Comparison of ENCODE assay signal across 8 cellular contexts in the genomic region with DNA sequence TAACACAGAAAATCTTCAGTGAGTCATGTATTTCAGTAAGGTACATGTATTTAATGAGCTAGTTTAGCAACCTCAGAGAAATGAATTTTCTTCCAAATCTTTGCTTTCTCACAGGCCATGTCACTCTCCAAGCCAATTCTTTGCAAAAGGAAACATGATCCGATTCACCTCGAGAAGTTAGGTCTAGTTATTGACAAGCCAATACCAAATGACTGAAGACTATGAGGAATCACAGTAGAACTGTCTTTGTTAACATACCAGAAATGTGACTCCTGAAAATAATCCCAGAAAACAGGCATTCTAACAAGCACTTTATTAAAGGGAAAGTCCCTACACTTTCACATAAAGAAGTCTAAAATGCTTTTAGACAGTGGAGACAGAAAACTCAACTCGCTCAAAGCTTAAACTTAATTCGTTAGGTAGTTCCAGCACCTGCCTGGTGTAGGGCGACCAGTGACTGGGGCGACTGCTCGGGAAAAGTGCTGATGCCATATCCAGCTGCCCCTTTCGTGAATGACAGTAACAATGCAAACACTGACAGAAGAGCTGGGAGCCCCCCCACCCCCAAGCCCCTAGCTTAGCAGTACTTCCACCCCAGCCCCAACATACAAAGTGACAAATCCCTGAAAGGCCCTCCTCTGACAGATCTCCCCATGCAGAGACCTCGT. TPM values are rescaled to one million over a fixed set of nuclear protein-coding genes. Genes with fewer than 3 reads are reported as not detected.
A peak's percentile ranks its signal among the peaks of the same experiment; 100 is the strongest.
DNase-seq lines count a peak whose midpoint lies in the region; ATAC-seq, FAIRE-seq and TF ChIP-seq lines count a peak whose summit lies in the region.

No MANE protein-coding gene starts in this region.

- H3K4me1 ChIP-seq in SJSA1 (replicated peaks), result peaks cover 18% of the 10 kb centered on the region
- H3K4me1 ChIP-seq in effector memory CD4-positive, alpha-beta T cell (ENCODE audit: control insufficient read depth, insufficient read depth, low read length, poor library complexity, severe bottlenecking), result peaks cover 6% of the 10 kb centered on the region
- peaks cover 28 to 40% of the 10 kb centered on the region in 2 donors for H3K4me1 ChIP-seq in naive thymus-derived CD4-positive, alpha-beta T cell (ENCODE audit: control insufficient read depth in 2 of 2, insufficient read depth in 2 of 2, low read length in 2 of 2)

- H3K4me1 Mint-ChIP-seq in naive thymus-derived CD4-positive, alpha-beta T cell, result peaks cover 44 to 74% (median 63%) of the 10 kb centered on the region in 7 donors

- peaks cover 0 to 3% (median 0%) of the 10 kb centered on the region in 5 donors for H3K27me3 Mint-ChIP-seq in naive thymus-derived CD4-positive, alpha-beta T cell

- no peak for TF ChIP-seq POLR2A in GM12892 (IDR thresholded peaks at IDR 0.05; ENCODE audit: low read depth, low read length)

- no peak for TF ChIP-seq CTCF in AG04450 (IDR thresholded peaks at IDR 0.05; ENCODE audit: low read depth, low read length)

- no peak overlapping the region for H3K27ac ChIP-seq in AG04450 (ENCODE audit: low read depth, low read length)
- H3K27ac ChIP-seq in SJSA1, result no peak overlapping the region; the same call in 1 of the 2 replicates
- H3K27ac ChIP-seq in effector memory CD4-positive, alpha-beta T cell (ENCODE audit: insufficient read depth, low read length, poor library complexity, severe bottlenecking), result peak overlapping the region; percentile 52
- H3K27ac ChIP-seq in naive thymus-derived CD4-positive, alpha-beta T cell (ENCODE audit: low read depth, low read length), result peak overlapping the region; percentile 78

- POLR2A ChIA-PET in AG04450 (lab: Yijun Ruan, JAX), result interaction anchor here (0.5 to 1.3 kb wide), 3 partner anchors 19 to 55 kb away, joined by 3 to 6 read pairs (median 3); partner anchors contain the start of genes DPY30 and SPAST
- POLR2A ChIA-PET in naive thymus-derived CD4-positive, alpha-beta T cell (lab: Charles Lee), result interaction anchor here (0.6 to 2.4 kb wide), 5 partner anchors 11 to 361 kb away, joined by 3 to 14 read pairs (median 4); partner anchors contain the start of genes DPY30, SPAST and YIPF4

- peak overlapping the region; percentile 58 to 94 (median 88) for H3K27ac Mint-ChIP-seq in naive thymus-derived CD4-positive, alpha-beta T cell

- peaks cover 9% of the 10 kb centered on the region for H3K36me3 ChIP-seq in SJSA1
- no peaks in the 10 kb centered on the region for H3K36me3 ChIP-seq in effector memory CD4-positive, alpha-beta T cell (ENCODE audit: control insufficient read depth, insufficient read depth, low read length)
- peaks cover 0 to 3% (median 0%) of the 10 kb centered on the region in 3 experiments for H3K36me3 ChIP-seq in naive thymus-derived CD4-positive, alpha-beta T cell (ENCODE audit: control insufficient read depth in 2 of 3, insufficient read depth in 3 of 3, low read length in 3 of 3)

- FAIRE-seq in GM12892 (lab: Jason Lieb, UNC), result no peak

- no peak for DNase-seq in AG04450 (ENCODE audit: low read depth, low spot score)
- peak in 1 of 2 experiments; percentile 28 for DNase-seq in SJSA1 (ENCODE audit: low read depth in 1 of 2, low spot score in 2 of 2)
- no peak for DNase-seq in effector memory CD4-positive, alpha-beta T cell
- DNase-seq in naive thymus-derived CD4-positive, alpha-beta T cell, result peak in 3 of 9 donors; percentile 4 to 23 (median 11)
- no peak for DNase-seq in GM12892 (ENCODE audit: insufficient read length)
- no peak for DNase-seq in NCI-H187 treated with DMSO at 0.1 percent for 48 hours (lab: John Stamatoyannopoulos, UW)

- intact Hi-C loops in naive thymus-derived CD4-positive, alpha-beta T cell (cut with micrococcal nuclease), result loop anchor here (1.0 to 5.0 kb wide), 6 partner anchors 28 to 1468 kb away; partner anchors contain the start of genes RASGRP3 (in 1 of the 2) and SLC30A6 (in 1 of the 2)

- H3K4me3 Mint-ChIP-seq in naive thymus-derived CD4-positive, alpha-beta T cell, result peak overlapping the region; percentile 84 to 96 (median 93)

- H3K36me3 Mint-ChIP-seq in naive thymus-derived CD4-positive, alpha-beta T cell, result peaks cover 0 to 12% (median 8%) of the 10 kb centered on the region in 5 donors

- no peaks in the 10 kb centered on the region for H3K27me3 ChIP-seq in AG04450 (ENCODE audit: control insufficient read depth, insufficient read depth, low read length)
- no peaks in the 10 kb centered on the region for H3K27me3 ChIP-seq in SJSA1 (replicated peaks)
- no peaks in the 10 kb centered on the region for H3K27me3 ChIP-seq in effector memory CD4-positive, alpha-beta T cell (replicated peaks; ENCODE audit: control insufficient read depth, insufficient read depth, low read length, poor library complexity, severe bottlenecking)
- no peaks in the 10 kb centered on the region for H3K27me3 ChIP-seq in naive thymus-derived CD4-positive, alpha-beta T cell (ENCODE audit: control insufficient read depth in 2 of 2, insufficient read depth in 2 of 2, low read length in 2 of 2)

- no peaks in the 10 kb centered on the region for H3K9me3 ChIP-seq in AG04450 (ENCODE audit: control insufficient read depth, insufficient read depth, low read length)
- H3K9me3 ChIP-seq in SJSA1 (replicated peaks), result no peaks in the 10 kb centered on the region
- no peaks in the 10 kb centered on the region for H3K9me3 ChIP-seq in effector memory CD4-positive, alpha-beta T cell (ENCODE audit: control insufficient read depth, low read length)
- H3K9me3 ChIP-seq in naive thymus-derived CD4-positive, alpha-beta T cell (ENCODE audit: control insufficient read depth in 2 of 3, low read length in 3 of 3), result no peaks in the 10 kb centered on the region

- no peaks in the 10 kb centered on the region for H3K9me3 Mint-ChIP-seq in naive thymus-derived CD4-positive, alpha-beta T cell

- CTCF ChIA-PET in AG04450 (lab: Charles Lee), result no interaction called here
- CTCF ChIA-PET in naive thymus-derived CD4-positive, alpha-beta T cell (lab: Charles Lee), result interaction anchor here (1.1 kb wide), 1 partner anchor 54 kb away, joined by 3 read pairs; the partner anchor contains the start of gene SPAST

- H3K4me3 ChIP-seq in AG04450 (ENCODE audit: low read depth, low read length) (peak overlapping the region; percentile 84), GM08714 (ENCODE audit: low read length) (peak overlapping the region; percentile 85), SJSA1 (peak overlapping the region; percentile 92)
- peak overlapping the region; percentile 80 for H3K4me3 ChIP-seq in effector memory CD4-positive, alpha-beta T cell (ENCODE audit: insufficient read depth, low read depth, low read length, poor library complexity, severe bottlenecking)
- H3K4me3 ChIP-seq in naive thymus-derived CD4-positive, alpha-beta T cell (ENCODE audit: low read length), result peak overlapping the region; percentile 47

- ATAC-seq in naive thymus-derived CD4-positive, alpha-beta T cell, result no peak
- no peak for ATAC-seq in GM21723 (IDR thresholded peaks at IDR 0.05; ENCODE audit: unreplicated experiment)

RNA-seq across cellular contexts. Expression of gene MEMO1, which starts 1.9 kb away (rescaled TPM):
- polyA plus RNA-seq in AG04450 (2011; rRNA removed), result 54.7 and 64.5 TPM in 2 replicates
- 39.8 and 48.3 TPM in 2 replicates for polyA minus RNA-seq in AG04450 (2011; rRNA and poly(A)+ RNA removed)
- 50.2 and 54.6 TPM in 2 replicates for total RNA-seq in SJSA1 (2014; rRNA removed; shearing (Covaris generic))
- 10 to 100 TPM; 44.5 to 49.2 (median 47.9) TPM for total RNA-seq in naive thymus-derived CD4-positive, alpha-beta T cell
- 10 to 100 TPM; 18.7 to 27.8 TPM for polyA plus RNA-seq in naive thymus-derived CD4-positive, alpha-beta T cell
- polyA plus RNA-seq in GM12892 (2012; ENCODE audit: missing spikeins), result 63.3 TPM

RNA-seq across cellular contexts. Expression of gene DPY30, which starts 30.7 kb away (rescaled TPM):
- polyA plus RNA-seq in AG04450 (2011; rRNA removed), result 79.1 and 104 TPM in 2 replicates
- polyA minus RNA-seq in AG04450 (2011; rRNA and poly(A)+ RNA removed), result 20.4 and 22.3 TPM in 2 replicates
- 99.9 and 116 TPM in 2 replicates for total RNA-seq in SJSA1 (2014; rRNA removed; shearing (Covaris generic))
- 10 to 100 TPM; 21.4 to 61.9 (median 45.6) TPM for total RNA-seq in naive thymus-derived CD4-positive, alpha-beta T cell
- polyA plus RNA-seq in naive thymus-derived CD4-positive, alpha-beta T cell, result 100 to 1,000 TPM; 150 to 169 TPM
- polyA plus RNA-seq in GM12892 (2012; ENCODE audit: missing spikeins), result 100 TPM

RNA-seq across cellular contexts. Expression of gene SPAST, which starts 54.4 kb away (rescaled TPM):
- 12.6 and 17.4 TPM in 2 replicates for polyA plus RNA-seq in AG04450 (2011; rRNA removed)
- polyA minus RNA-seq in AG04450 (2011; rRNA and poly(A)+ RNA removed), result 8.5 and 16.7 TPM in 2 replicates
- total RNA-seq in SJSA1 (2014; rRNA removed; shearing (Covaris generic)), result 16.7 and 19.1 TPM in 2 replicates
- 10 to 100 TPM; 16.3 to 21.0 (median 20.3) TPM for total RNA-seq in naive thymus-derived CD4-positive, alpha-beta T cell
- 10 to 100 TPM; 11.0 to 12.1 TPM for polyA plus RNA-seq in naive thymus-derived CD4-positive, alpha-beta T cell
- 9.3 TPM for polyA plus RNA-seq in GM12892 (2012; ENCODE audit: missing spikeins)

Comparison
In these comparisons a context has a peak if more than half of its experiments do, and no peak if none do; other contexts are left out.
1. H3K27ac ChIP-seq: peak in effector memory CD4-positive, alpha-beta T cell (single experiment) and naive thymus-derived CD4-positive, alpha-beta T cell (single experiment); none in AG04450 (single experiment) and SJSA1 (single experiment).
2. Peak in every context shown above with its lines, with median percentiles within 50 percentile points of each other: H3K4me3 ChIP-seq.